ENCODE assay signal across 2 cellular contexts in genomic region chr11:64848214-64848778, GRCh38.
TF ChIP-seq lines count a peak whose summit lies in the region.

No MANE protein-coding gene starts in this region.

TF ChIP-seq in IMR-90, 13 proteins besides CTCF, POLR2A, EP300 and RAD21:
- TF ChIP-seq CHD1 (IDR thresholded peaks at IDR 0.05; ENCODE audit: low read depth, low read length) (no peak), CEBPB (IDR thresholded peaks at IDR 0.05; ENCODE audit: low read depth, low read length) (no peak), NFE2L2 (IDR thresholded peaks at IDR 0.05; ENCODE audit: low read depth, low read length) (no peak)

TF ChIP-seq in K562, 482 proteins besides CTCF, POLR2A, EP300 and RAD21:
- TF ChIP-seq ZEB2 (IDR thresholded peaks at IDR 0.05) = no peak
- peak; percentile 90 for TF ChIP-seq ZNF263 (CRISPR knock-in tag; IDR thresholded peaks at IDR 0.05; ENCODE audit: borderline replicate concordance)
